8 cellular contexts compared by ENCODE assay signal in genomic region chr18:55337908-55338521, GRCh38.
DNase-seq lines count a peak whose midpoint lies in the region; ATAC-seq and TF ChIP-seq lines count a peak whose summit lies in the region.

No MANE protein-coding gene starts in this region.

- POLR2A ChIA-PET in PC-3 (lab: Charles Lee; ENCODE audit: unreplicated experiment) = no interaction called here

- peak in 1 of 2 donors; percentile 13 for TF ChIP-seq POLR2A in gastrocnemius medialis (IDR thresholded peaks at IDR 0.05)

- H3K9me3 ChIP-seq in SK-N-MC (ENCODE audit: low read depth, low read length) = no peaks in the 10 kb centered on the region
- H3K9me3 ChIP-seq in heart right ventricle = no peaks in the 10 kb centered on the region
- H3K9me3 ChIP-seq in gastrocnemius medialis = no peaks in the 10 kb centered on the region
- H3K9me3 ChIP-seq in SJCRH30 (replicated peaks) = no peaks in the 10 kb centered on the region
- H3K9me3 ChIP-seq in PC-3 (ENCODE audit: low read length) = no peaks in the 10 kb centered on the region

- peak overlapping the region; percentile 62; the same call in 1 of the 2 replicates for H3K27ac ChIP-seq in SK-N-MC
- peak overlapping the region; percentile 18 to 91 (median 80) for H3K27ac ChIP-seq in heart right ventricle
- peak overlapping the region; percentile 75 to 85 (median 82) for H3K27ac ChIP-seq in gastrocnemius medialis
- H3K27ac ChIP-seq in SJCRH30 = no peak overlapping the region
- no peak overlapping the region for H3K27ac ChIP-seq in PC-3 (ENCODE audit: low read length)

- H4K20me1 ChIP-seq in PC-3 (ENCODE audit: low read length) = no peaks in the 10 kb centered on the region

- H3F3A ChIP-seq in PC-3 (ENCODE audit: low read length, unreplicated experiment) = no peaks in the 10 kb centered on the region

- 26 to 35% methylated on average over 13 of the region's 13 CpGs for WGBS in heart right ventricle, 2 donors

- no peak for TF ChIP-seq CTCF in heart right ventricle (IDR thresholded peaks at IDR 0.05)
- no peak for TF ChIP-seq CTCF in gastrocnemius medialis (IDR thresholded peaks at IDR 0.05 in 4 of 5, conservative IDR thresholded peaks at IDR 0.05 in 1 of 5)
- no peak for TF ChIP-seq CTCF in PC-3 (conservative IDR thresholded peaks at IDR 0.05; ENCODE audit: low read depth, low read length)

- no peak overlapping the region for H2AFZ ChIP-seq in PC-3 (ENCODE audit: low read length)

- H3K4me2 ChIP-seq in PC-3 (ENCODE audit: low read length) = no peak overlapping the region

- no peaks in the 10 kb centered on the region for H3K36me3 ChIP-seq in SK-N-MC (ENCODE audit: insufficient read depth, low read length)
- H3K36me3 ChIP-seq in heart right ventricle = no peaks in the 10 kb centered on the region
- H3K36me3 ChIP-seq in gastrocnemius medialis = no peaks in the 10 kb centered on the region
- H3K36me3 ChIP-seq in SJCRH30 = no peaks in the 10 kb centered on the region
- H3K36me3 ChIP-seq in PC-3 (ENCODE audit: low read depth, low read length) = no peaks in the 10 kb centered on the region

- H3K27me3 ChIP-seq in heart right ventricle (no peaks in the 10 kb centered on the region), gastrocnemius medialis (no peaks in the 10 kb centered on the region), SJCRH30 (no peaks in the 10 kb centered on the region), PC-3 (ENCODE audit: low read length) (no peaks in the 10 kb centered on the region)

- H3K9ac ChIP-seq in SK-N-MC (ENCODE audit: insufficient read length) = peak overlapping the region; percentile 3
- H3K9ac ChIP-seq in PC-3 (ENCODE audit: low read length) = no peak overlapping the region

- H3K4me3 ChIP-seq in SK-N-MC (no peak overlapping the region), heart right ventricle (peak overlapping the region in 7 of 10 donors; percentile 9 to 39 (median 14)), gastrocnemius medialis (peak overlapping the region; percentile 39 to 53 (median 45)), SJCRH30 (no peak overlapping the region), PC-3 (ENCODE audit: low read length) (no peak overlapping the region)

- no peaks in the 10 kb centered on the region for H3K9me2 ChIP-seq in PC-3 (replicated peaks; ENCODE audit: low read length)

- DNase-seq in SK-N-MC (ENCODE audit: low read depth, low spot score) = no peak
- peak; percentile 34 to 53 for DNase-seq in heart right ventricle
- peak in 1 of 2 donors; percentile 48 for DNase-seq in gastrocnemius medialis
- DNase-seq in SJCRH30 = no peak
- no peak for DNase-seq in ecto neural progenitor cell (ENCODE audit: low spot score)
- no peak for DNase-seq in germinal center (ENCODE audit: low spot score)
- no peak for DNase-seq in PC-3

- intact Hi-C loops in heart right ventricle (cut with DNase I) = loop anchor here in 6 of 10 donors (5.0 to 10.0 kb wide), 7 partner anchors 101 to 1239 kb away; partner anchors contain the start of gene TCF4 (in 3 of the 6)
- intact Hi-C loops in gastrocnemius medialis (cut with DNase I; ENCODE audit: low total_unique reads) = loop anchor here (5.0 kb wide), 2 partner anchors 64 to 249 kb away; partner anchors contain the start of gene TCF4
- intact Hi-C loops in PC-3 (cut with micrococcal nuclease) = no loop called here

- H3K79me2 ChIP-seq in PC-3 (ENCODE audit: low read length) = no peaks in the 10 kb centered on the region

- CTCF ChIA-PET in PC-3 (lab: Charles Lee) = no interaction called here

- BruUV-seq in PC-3 (replicated peaks; lab: Mats Ljungman, UMichigan) = no TSS peak

- in situ Hi-C loops in gastrocnemius medialis (cut with MboI; ENCODE audit: low sequenced_read_pairs in 4 of 4) = loop anchor here in 1 of 4 donors (10.0 to 25.0 kb wide), 3 partner anchors 101 to 1224 kb away; no protein-coding TSS in a partner anchor

- ATAC-seq in GM18907 (IDR thresholded peaks at IDR 0.05; ENCODE audit: unreplicated experiment) (peak; percentile 70), heart right ventricle (peak; percentile 70 to 88 (median 80)), gastrocnemius medialis (peak; percentile 79 to 82), PC-3 (no peak)

- H3K4me1 ChIP-seq in heart right ventricle = peaks cover 2 to 76% (median 56%) of the 10 kb centered on the region in 9 donors
- H3K4me1 ChIP-seq in gastrocnemius medialis = peaks cover 43 to 61% of the 10 kb centered on the region in 2 donors
- no peaks in the 10 kb centered on the region for H3K4me1 ChIP-seq in SJCRH30
- H3K4me1 ChIP-seq in PC-3 (ENCODE audit: insufficient read depth, low read length) = no peaks in the 10 kb centered on the region

Comparison
In these comparisons a context has a peak if more than half of its experiments do, and no peak if none do; other contexts are left out.
1. DNase-seq: peak in heart right ventricle (2 of 2); none in SK-N-MC (single experiment), SJCRH30 (0 of 2), ecto neural progenitor cell (single experiment), germinal center (single experiment) and PC-3 (single experiment).
2. H3K27ac ChIP-seq: peak in SK-N-MC (single experiment), heart right ventricle (10 of 10) and gastrocnemius medialis (4 of 4); none in SJCRH30 (single experiment) and PC-3 (single experiment).
3. H3K4me3 ChIP-seq: peak in heart right ventricle (7 of 10) and gastrocnemius medialis (4 of 4); none in SK-N-MC (single experiment), SJCRH30 (single experiment) and PC-3 (single experiment).